Comparison of ENCODE assay signal across 14 cellular contexts in genomic region chr16:22153074-22153473, GRCh38. TPM values are rescaled to one million over a fixed set of nuclear protein-coding genes. Genes with fewer than 3 reads are reported as not detected.
DNase-seq lines count a peak whose midpoint lies in the region; ATAC-seq, FAIRE-seq and TF ChIP-seq lines count a peak whose summit lies in the region.
"Not testable (repeated sequence)": the region's sequence is repeated elsewhere in the genome, so short reads cannot be mapped to it uniquely, and the experiment has no call there.
"Had no signal": no experiment of that assay in that cellular context is flagged by ENCODE, and none has a peak within 500 bp of the region (broad histone marks: within the 10 kb centered on the region; RNA-seq: fewer than 3 reads in every experiment).

No MANE protein-coding gene starts in this region.

- H4K8ac ChIP-seq in mesenchymal stem cell (ENCODE audit: low read length), result not testable (repeated sequence)

- H2BK120ac ChIP-seq in mesenchymal stem cell (ENCODE audit: low read depth, low read length), result not testable (repeated sequence)

- not testable (repeated sequence) for H3K18ac ChIP-seq in mesenchymal stem cell (ENCODE audit: low read depth in 1 of 2, low read length in 2 of 2)

- CTCF ChIA-PET in A549 (lab: Yijun Ruan, JAX), result interaction anchor here (2.0 kb wide), 1 partner anchor 35 kb away, joined by 8 read pairs; no protein-coding TSS in a partner anchor

- H2BK12ac ChIP-seq in mesenchymal stem cell (ENCODE audit: low read length in 2 of 2), result not testable (repeated sequence)

- TF ChIP-seq CTCF in A549 (IDR thresholded peaks at IDR 0.05); NB4 (IDR thresholded peaks at IDR 0.05; ENCODE audit: low read depth, low read length); bronchial epithelial cell (IDR thresholded peaks at IDR 0.05; ENCODE audit: insufficient read depth, low read length, severe bottlenecking); epithelial cell of esophagus (IDR thresholded peaks at IDR 0.05; ENCODE audit: insufficient read depth, low read depth, low read length, missing control alignments): not testable (repeated sequence)

- not testable (repeated sequence) for H3K14ac ChIP-seq in mesenchymal stem cell (ENCODE audit: low read length in 2 of 2)

- H2BK5ac ChIP-seq in mesenchymal stem cell (ENCODE audit: low read depth, low read length, poor library complexity, severe bottlenecking), result not testable (repeated sequence)

- H3K4me3 ChIP-seq in A549; NB4 (ENCODE audit: low read depth, low read length); bronchial epithelial cell (ENCODE audit: low read depth, low read length); epithelial cell of esophagus (ENCODE audit: low read length); mesenchymal stem cell (ENCODE audit: insufficient read depth in 1 of 2, low read depth in 1 of 2, low read length in 2 of 2): not testable (repeated sequence)

- H3K9me3 ChIP-seq in A549; mesenchymal stem cell (ENCODE audit: control insufficient read depth, low read length): not testable (repeated sequence)

- H2AK5ac ChIP-seq in mesenchymal stem cell (ENCODE audit: low read length, severe bottlenecking), result not testable (repeated sequence)

- not testable (repeated sequence) for H3K4me1 ChIP-seq in A549; mesenchymal stem cell (ENCODE audit: control insufficient read depth, insufficient read depth, low read depth, low read length)

- H3K9ac ChIP-seq in mesenchymal stem cell (ENCODE audit: low read length), result not testable (repeated sequence)

- WGBS in A549 (ENCODE audit: missing lambda C conversion rate), result 44% methylated on average over 7 of the region's 7 CpGs
- WGBS in mesenchymal stem cell, result 74% methylated on average over 5 of the region's 7 CpGs

- H3K79me1 ChIP-seq in mesenchymal stem cell (replicated peaks; ENCODE audit: low read length, poor library complexity, severe bottlenecking), result not testable (repeated sequence)

- POLR2A ChIA-PET in A549 (lab: Yijun Ruan, JAX), result not testable (repeated sequence)

- not testable (repeated sequence) for H3K23ac ChIP-seq in mesenchymal stem cell (ENCODE audit: low read length in 2 of 2)

- H3K4me2 ChIP-seq in A549; mesenchymal stem cell (ENCODE audit: low read length, poor library complexity, severe bottlenecking): not testable (repeated sequence)

- not testable (repeated sequence) for H3K36me3 ChIP-seq in bronchial epithelial cell (ENCODE audit: control insufficient read depth, insufficient read depth, low read length); mesenchymal stem cell (ENCODE audit: control insufficient read depth in 1 of 2, insufficient read depth in 2 of 2, low read depth in 1 of 2, low read length in 2 of 2)

- H2AFZ ChIP-seq in mesenchymal stem cell (ENCODE audit: low read depth, low read length), result not testable (repeated sequence)

- not testable (repeated sequence) for TF ChIP-seq RAD21 in A549 (conservative IDR thresholded peaks at IDR 0.05 in 1 of 2, IDR thresholded peaks at IDR 0.05 in 1 of 2)

- not testable (repeated sequence) for H3K27ac ChIP-seq in A549; mesenchymal stem cell (ENCODE audit: low read length, poor library complexity, severe bottlenecking)

- TF ChIP-seq POLR2A in A549 (IDR thresholded peaks at IDR 0.05; ENCODE audit: low read length); NB4 (IDR thresholded peaks at IDR 0.05; ENCODE audit: extremely low read depth, insufficient read length): not testable (repeated sequence)

- H2BK15ac ChIP-seq in mesenchymal stem cell (ENCODE audit: low read depth, poor library complexity, severe bottlenecking), result not testable (repeated sequence)

- not testable (repeated sequence) for ATAC-seq in A549

- FAIRE-seq in A549 (lab: Jason Lieb, UNC); bronchial epithelial cell (lab: Jason Lieb, UNC): not testable (repeated sequence)

- not testable (repeated sequence) for H3K4ac ChIP-seq in mesenchymal stem cell (ENCODE audit: low read depth in 1 of 2, low read length in 2 of 2)

- TF ChIP-seq EP300 in A549 (IDR thresholded peaks at IDR 0.05), result not testable (repeated sequence)

- H4K91ac ChIP-seq in mesenchymal stem cell (ENCODE audit: low read length), result not testable (repeated sequence)

- not testable (repeated sequence) for DNase-seq in A549 (ENCODE audit: low read depth in 1 of 2, low spot score in 1 of 2)
- DNase-seq in NB4 (ENCODE audit: low read depth), result peak; percentile 16
- DNase-seq in amniotic epithelial cell (ENCODE audit: low read depth), result peak; percentile 21
- DNase-seq in bronchial epithelial cell (ENCODE audit: low read depth), result peak; percentile 25
- DNase-seq in epithelial cell of esophagus (ENCODE audit: low read depth), result peak; percentile 51
- DNase-seq in iris pigment epithelial cell (ENCODE audit: low read depth), result peak; percentile 7
- peak; percentile 16 for DNase-seq in mesenchymal stem cell
- DNase-seq in renal cortical epithelial cell (ENCODE audit: low read depth), result peak; percentile 8

- not testable (repeated sequence) for H3K27me3 ChIP-seq in bronchial epithelial cell (ENCODE audit: control insufficient read depth, insufficient read depth, low read length)
- H3K27me3 ChIP-seq in mesenchymal stem cell (ENCODE audit: control insufficient read depth in 1 of 2, insufficient read depth in 1 of 2, low read length in 2 of 2), result peaks cover 2 to 41% of the 10 kb centered on the region in 2 experiments

TF ChIP-seq in A549, 52 proteins besides CTCF, POLR2A, EP300 and RAD21:
- peak; percentile 35 to 41; a peak in 2 of 4 replicates for TF ChIP-seq CEBPB (IDR thresholded peaks at IDR 0.05)

RNA-seq across cellular contexts. Expression of gene SDR42E2, which starts 9.2 kb away (rescaled TPM):
- polyA plus RNA-seq in A549 (2011; rRNA removed), result not detected in 2 replicates
- 0.01 TPM in 1 of 2 replicates, not detected in the other for polyA plus RNA-seq in A549 (2012; cell fraction: cytosol; rRNA removed)
- polyA plus RNA-seq in A549 (2012; cell fraction: nucleus; rRNA removed), result not detected in 2 replicates
- not detected in 3 replicates for polyA plus RNA-seq in A549 (2017; fragmentation: RNase III; extraction: RNeasy Plus Mini Kit Qiagen cat#74134 plus additional on column Dnase treatment)
- not detected in 2 replicates for polyA minus RNA-seq in A549 (2011; rRNA and poly(A)+ RNA removed)
- total RNA-seq in bronchial epithelial cell, result not detected in 2 replicates
- 0.01 TPM for polyA plus RNA-seq in mesenchymal stem cell (2013, experiment 1 of 2)
- polyA plus RNA-seq in mesenchymal stem cell (2013, experiment 2 of 2), result 0.01 TPM
- not detected in 2 replicates for total RNA-seq in renal cortical epithelial cell
- total RNA-seq: A172, A673, Daoy, G401, GM12878 had no signal
- polyA plus RNA-seq: AG04450 had no signal

RNA-seq across cellular contexts. Expression of gene EEF2K, which starts 53.0 kb away (rescaled TPM):
- polyA plus RNA-seq in A549 (2011; rRNA removed) (8.2 and 11.6 TPM in 2 replicates), A549 (2017; fragmentation: RNase III; extraction: RNeasy Plus Mini Kit Qiagen cat#74134 plus additional on column Dnase treatment) (8.6 to 10.0 TPM (median 9.4 TPM) in 3 replicates)
- polyA plus RNA-seq in A549 (2012; cell fraction: cytosol; rRNA removed), result 7.8 and 9.8 TPM in 2 replicates
- polyA plus RNA-seq in A549 (2012; cell fraction: nucleus; rRNA removed), result 23.0 and 27.4 TPM in 2 replicates
- polyA minus RNA-seq in A549 (2011; rRNA and poly(A)+ RNA removed), result 24.1 and 32.6 TPM in 2 replicates
- total RNA-seq in bronchial epithelial cell (4.2 and 6.3 TPM in 2 replicates), renal cortical epithelial cell (16.9 and 19.8 TPM in 2 replicates)
- 9.4 TPM for polyA plus RNA-seq in mesenchymal stem cell (2013, experiment 1 of 2)
- 8.5 TPM for polyA plus RNA-seq in mesenchymal stem cell (2013, experiment 2 of 2)
